Comparison of ENCODE assay signal across 23 cellular contexts in the genomic region with DNA sequence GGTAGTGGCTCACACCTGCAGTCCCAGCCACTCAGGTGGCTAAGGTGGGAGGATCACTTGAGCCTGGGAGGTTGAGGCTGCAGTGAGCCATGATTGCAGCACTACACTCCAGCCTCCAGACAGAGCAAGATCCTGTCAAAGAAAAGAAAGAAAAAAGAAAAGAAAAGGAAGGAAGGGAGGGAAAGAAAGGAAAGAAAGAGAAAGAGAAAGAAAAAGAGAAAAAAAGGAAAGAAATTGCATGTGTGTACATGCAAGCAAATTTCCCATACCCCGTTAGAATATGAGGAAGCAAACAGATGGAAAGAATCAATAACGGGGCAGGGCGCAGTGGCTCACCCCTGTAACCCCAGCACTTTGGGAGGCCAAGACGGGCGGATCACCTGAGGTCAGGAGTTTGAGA. TPM values are rescaled to one million over a fixed set of nuclear protein-coding genes. Genes with fewer than 3 reads are reported as not detected.
DNase-seq lines count a peak whose midpoint lies in the region; ATAC-seq and TF ChIP-seq lines count a peak whose summit lies in the region.
"Had no signal": no experiment of that assay in that cellular context is flagged by ENCODE, and none has a peak within 500 bp of the region (broad histone marks: within the 10 kb centered on the region; RNA-seq: fewer than 3 reads in every experiment).

No MANE protein-coding gene starts in this region.

- TF ChIP-seq CTCF in activated CD8-positive, alpha-beta T cell treated with anti-CD3 and anti-CD28 coated beads for 36 hours (IDR thresholded peaks at IDR 0.05): no peak
- TF ChIP-seq CTCF in neutrophil (IDR thresholded peaks at IDR 0.05): no peak

- ATAC-seq in activated CD8-positive, alpha-beta T cell treated with anti-CD3 and anti-CD28 coated beads, Interleukin-2, amount 10 ng/mL, durations not matched to agents 7 days and 5 days: no peak
- ATAC-seq in activated CD8-positive, alpha-beta T cell treated with anti-CD3 and anti-CD28 coated beads for 36 hours: no peak
- ATAC-seq in activated naive CD8-positive, alpha-beta T cell treated with anti-CD3 and anti-CD28 coated beads, Interleukin-2, amount 10 ng/mL, durations not matched to agents 7 days and 5 days (ENCODE audit: low read depth): no peak
- ATAC-seq: GM23338, mucosa of descending colon, Right ventricle myocardium inferior had no signal

- in situ Hi-C loops in HAP-1 (cut with MboI; ENCODE audit: low sequenced_read_pairs): no loop called here

- CTCF ChIA-PET in activated CD8-positive, alpha-beta T cell treated with anti-CD3 and anti-CD28 coated beads, Interleukin-2, amount 10 ng/mL, durations not matched to agents 7 days and 5 days (lab: Charles Lee): interaction anchor here (2.1 kb wide), 1 partner anchor 19 kb away, joined by 5 read pairs; the partner anchor contains the start of gene CIAO1
- CTCF ChIA-PET in activated CD8-positive, alpha-beta T cell treated with anti-CD3 and anti-CD28 coated beads for 36 hours (lab: Charles Lee): no interaction called here
- CTCF ChIA-PET in CD4-positive, alpha-beta memory T cell (lab: Charles Lee; ENCODE audit: partially characterized antibody): no interaction called here
- CTCF ChIA-PET in HEK293T (lab: Yijun Ruan, JAX): no interaction called here

- no peaks in the 10 kb centered on the region for H3K27me3 ChIP-seq in CD4-positive, alpha-beta memory T cell (ENCODE audit: insufficient read depth, low read length)
- H3K27me3 ChIP-seq in neutrophil: no peaks in the 10 kb centered on the region
- no peaks in the 10 kb centered on the region for H3K27me3 ChIP-seq in HAP-1 (ENCODE audit: low read depth)
- H3K27me3 ChIP-seq: transverse colon had no signal

- H3K4me3 Mint-ChIP-seq in activated CD8-positive, alpha-beta T cell treated with anti-CD3 and anti-CD28 coated beads, Interleukin-2, amount 10 ng/mL, durations not matched to agents 7 days and 5 days: no peak overlapping the region
- H3K4me3 Mint-ChIP-seq in activated CD8-positive, alpha-beta T cell treated with anti-CD3 and anti-CD28 coated beads for 36 hours: no peak overlapping the region
- no peak overlapping the region for H3K4me3 Mint-ChIP-seq in CD4-positive, alpha-beta memory T cell
- no peak overlapping the region for H3K4me3 Mint-ChIP-seq in activated naive CD8-positive, alpha-beta T cell treated with anti-CD3 and anti-CD28 coated beads, Interleukin-2, amount 10 ng/mL, durations not matched to agents 7 days and 5 days
- H3K4me3 Mint-ChIP-seq: GM23338 had no signal

- no peaks in the 10 kb centered on the region for H3K9me3 ChIP-seq in CD4-positive, alpha-beta memory T cell (ENCODE audit: control insufficient read depth in 1 of 2, low read length in 2 of 2)
- no peaks in the 10 kb centered on the region for H3K9me3 ChIP-seq in neutrophil
- H3K9me3 ChIP-seq in HAP-1: no peaks in the 10 kb centered on the region
- H3K9me3 ChIP-seq: mucosa of descending colon, transverse colon had no signal

- intact Hi-C loops in activated CD8-positive, alpha-beta T cell treated with anti-CD3 and anti-CD28 coated beads for 36 hours (cut with micrococcal nuclease): no loop called here
- intact Hi-C loops in CD4-positive, alpha-beta memory T cell (cut with micrococcal nuclease): no loop called here

- H3K27me3 Mint-ChIP-seq in activated CD8-positive, alpha-beta T cell treated with anti-CD3 and anti-CD28 coated beads, Interleukin-2, amount 10 ng/mL, durations not matched to agents 7 days and 5 days (ENCODE audit: low read depth): no peaks in the 10 kb centered on the region
- H3K27me3 Mint-ChIP-seq in activated CD8-positive, alpha-beta T cell treated with anti-CD3 and anti-CD28 coated beads for 36 hours: no peaks in the 10 kb centered on the region
- no peaks in the 10 kb centered on the region for H3K27me3 Mint-ChIP-seq in CD4-positive, alpha-beta memory T cell
- no peaks in the 10 kb centered on the region for H3K27me3 Mint-ChIP-seq in activated naive CD8-positive, alpha-beta T cell treated with anti-CD3 and anti-CD28 coated beads, Interleukin-2, amount 10 ng/mL, durations not matched to agents 7 days and 5 days

- no peak overlapping the region for H3K4me3 ChIP-seq in CD4-positive, alpha-beta memory T cell (ENCODE audit: low read length in 2 of 2)
- H3K4me3 ChIP-seq in neutrophil (ENCODE audit: low read depth in 1 of 2, low read length in 1 of 2) (no peak overlapping the region), HAP-1 (no peak overlapping the region)
- H3K4me3 ChIP-seq: GM23338, mucosa of descending colon, transverse colon had no signal

- no peaks in the 10 kb centered on the region for H3K9me3 Mint-ChIP-seq in activated CD8-positive, alpha-beta T cell treated with anti-CD3 and anti-CD28 coated beads, Interleukin-2, amount 10 ng/mL, durations not matched to agents 7 days and 5 days (ENCODE audit: insufficient read depth)
- H3K9me3 Mint-ChIP-seq in activated CD8-positive, alpha-beta T cell treated with anti-CD3 and anti-CD28 coated beads for 36 hours: no peaks in the 10 kb centered on the region
- H3K9me3 Mint-ChIP-seq in CD4-positive, alpha-beta memory T cell: no peaks in the 10 kb centered on the region
- H3K9me3 Mint-ChIP-seq in activated naive CD8-positive, alpha-beta T cell treated with anti-CD3 and anti-CD28 coated beads, Interleukin-2, amount 10 ng/mL, durations not matched to agents 7 days and 5 days: no peaks in the 10 kb centered on the region
- H3K9me3 Mint-ChIP-seq: GM23338 had no signal

- peaks cover 22% of the 10 kb centered on the region for H3K4me1 ChIP-seq in CD4-positive, alpha-beta memory T cell (ENCODE audit: insufficient read depth, low read length)
- H3K4me1 ChIP-seq in neutrophil (ENCODE audit: control insufficient read depth in 1 of 2, insufficient read depth in 1 of 2, low read depth in 1 of 2, low read length in 1 of 2): peaks cover 43 to 52% of the 10 kb centered on the region in 2 experiments
- H3K4me1 ChIP-seq in HAP-1: no peaks in the 10 kb centered on the region

- H3K36me3 Mint-ChIP-seq in activated CD8-positive, alpha-beta T cell treated with anti-CD3 and anti-CD28 coated beads, Interleukin-2, amount 10 ng/mL, durations not matched to agents 7 days and 5 days (ENCODE audit: low read depth): peaks cover 46% of the 10 kb centered on the region
- H3K36me3 Mint-ChIP-seq in activated CD8-positive, alpha-beta T cell treated with anti-CD3 and anti-CD28 coated beads for 36 hours (ENCODE audit: low read depth): peaks cover 2% of the 10 kb centered on the region
- peaks cover 9 to 23% of the 10 kb centered on the region in 2 donors for H3K36me3 Mint-ChIP-seq in CD4-positive, alpha-beta memory T cell
- H3K36me3 Mint-ChIP-seq in activated naive CD8-positive, alpha-beta T cell treated with anti-CD3 and anti-CD28 coated beads, Interleukin-2, amount 10 ng/mL, durations not matched to agents 7 days and 5 days: peaks cover 17% of the 10 kb centered on the region

- no peak for DNase-seq in activated CD8-positive, alpha-beta T cell treated with anti-CD3 and anti-CD28 coated beads, Interleukin-2, amount 10 ng/mL, durations not matched to agents 7 days and 5 days
- no peak for DNase-seq in activated CD8-positive, alpha-beta T cell treated with anti-CD3 and anti-CD28 coated beads for 36 hours
- no peak for DNase-seq in CD4-positive, alpha-beta memory T cell
- DNase-seq in activated naive CD8-positive, alpha-beta T cell treated with anti-CD3 and anti-CD28 coated beads, Interleukin-2, amount 10 ng/mL, durations not matched to agents 7 days and 5 days: no peak
- no peak for DNase-seq in activated T-cell treated with anti-CD3 and anti-CD28 coated beads, Interleukin-2, amount 50 U/mL, for 48 hours
- DNase-seq in HAP-1 (ENCODE audit: low spot score in 2 of 2): no peak
- no peak for DNase-seq in HEK293T (ENCODE audit: extremely low spot score)
- DNase-seq: activated CD4-positive, CD25-positive, alpha-beta regulatory T cell treated with anti-CD3 and anti-CD28 coated beads, Interleukin-2, amount 50 U/mL, for 72 hours; activated CD8-positive, alpha-beta memory T cell treated with anti-CD3 and anti-CD28 coated beads, Interleukin-2, amount 50 U/mL, for 4 hours; C1 segment of cervical spinal cord; foreskin fibroblast; hippocampal formation; IMR-90; mucosa of descending colon; NCI-H1417; NCI-H2081 treated with DMSO at 0.1 percent for 48 hours; NCI-H446 treated with DMSO at 0.1 percent for 48 hours; OCI-M1; stimulated activated CD4-positive, alpha-beta T cell treated with anti-CD3 and anti-CD28 coated beads, Interleukin-4, amount 100 ng/mL, for 24 hours; transverse colon had no signal

- no peak overlapping the region for H3K27ac ChIP-seq in CD4-positive, alpha-beta memory T cell (ENCODE audit: low read depth, low read length)
- H3K27ac ChIP-seq in neutrophil: peak overlapping the region; percentile 99
- H3K27ac ChIP-seq: transverse colon had no signal

- H3K36me3 ChIP-seq in CD4-positive, alpha-beta memory T cell (ENCODE audit: insufficient read depth, low read length): peaks cover 12% of the 10 kb centered on the region
- peaks cover 48% of the 10 kb centered on the region for H3K36me3 ChIP-seq in neutrophil
- H3K36me3 ChIP-seq in HAP-1 (replicated peaks): peaks cover 13% of the 10 kb centered on the region

- peak overlapping the region; percentile 35 for H3K27ac Mint-ChIP-seq in activated CD8-positive, alpha-beta T cell treated with anti-CD3 and anti-CD28 coated beads, Interleukin-2, amount 10 ng/mL, durations not matched to agents 7 days and 5 days
- H3K27ac Mint-ChIP-seq in activated CD8-positive, alpha-beta T cell treated with anti-CD3 and anti-CD28 coated beads for 36 hours: no peak overlapping the region
- peak overlapping the region in 5 of 7 donors; percentile 12 to 72 (median 64) for H3K27ac Mint-ChIP-seq in CD4-positive, alpha-beta memory T cell
- H3K27ac Mint-ChIP-seq in activated naive CD8-positive, alpha-beta T cell treated with anti-CD3 and anti-CD28 coated beads, Interleukin-2, amount 10 ng/mL, durations not matched to agents 7 days and 5 days: peak overlapping the region; percentile 30
- H3K27ac Mint-ChIP-seq: GM23338 had no signal

- POLR2A ChIA-PET in activated CD8-positive, alpha-beta T cell treated with anti-CD3 and anti-CD28 coated beads, Interleukin-2, amount 10 ng/mL, durations not matched to agents 7 days and 5 days (lab: Charles Lee): no interaction called here
- POLR2A ChIA-PET in activated CD8-positive, alpha-beta T cell treated with anti-CD3 and anti-CD28 coated beads for 36 hours (lab: Charles Lee): interaction anchor here (1.0 kb wide), 1 partner anchor 9 kb away, joined by 3 read pairs; no protein-coding TSS in a partner anchor
- POLR2A ChIA-PET in CD4-positive, alpha-beta memory T cell (lab: Charles Lee; ENCODE audit: partially characterized antibody): interaction anchor here (1.3 kb wide), 1 partner anchor 28 kb away, joined by 3 read pairs; no protein-coding TSS in a partner anchor
- POLR2A ChIA-PET in activated naive CD8-positive, alpha-beta T cell treated with anti-CD3 and anti-CD28 coated beads, Interleukin-2, amount 10 ng/mL, durations not matched to agents 7 days and 5 days (lab: Charles Lee): no interaction called here
- POLR2A ChIA-PET in HEK293T (lab: Yijun Ruan, JAX): interaction anchor here (0.9 kb wide), 1 partner anchor 11 kb away, joined by 3 read pairs; no protein-coding TSS in a partner anchor

- H3K4me1 Mint-ChIP-seq in activated CD8-positive, alpha-beta T cell treated with anti-CD3 and anti-CD28 coated beads, Interleukin-2, amount 10 ng/mL, durations not matched to agents 7 days and 5 days (ENCODE audit: low read depth): peaks cover 58% of the 10 kb centered on the region
- H3K4me1 Mint-ChIP-seq in activated CD8-positive, alpha-beta T cell treated with anti-CD3 and anti-CD28 coated beads for 36 hours (ENCODE audit: low read depth): peaks cover 23% of the 10 kb centered on the region
- H3K4me1 Mint-ChIP-seq in CD4-positive, alpha-beta memory T cell: peaks cover 22 to 33% (median 27%) of the 10 kb centered on the region in 4 donors
- H3K4me1 Mint-ChIP-seq in activated naive CD8-positive, alpha-beta T cell treated with anti-CD3 and anti-CD28 coated beads, Interleukin-2, amount 10 ng/mL, durations not matched to agents 7 days and 5 days: peaks cover 40% of the 10 kb centered on the region

RNA-seq across cellular contexts. Expression of gene TMEM127, which starts 17.9 kb away (rescaled TPM):
- 10 to 100 TPM; 31.8 to 34.2 TPM for total RNA-seq in activated CD8-positive, alpha-beta T cell treated with anti-CD3 and anti-CD28 coated beads, Interleukin-2, amount 10 ng/mL, durations not matched to agents 7 days and 5 days
- total RNA-seq in activated CD8-positive, alpha-beta T cell treated with anti-CD3 and anti-CD28 coated beads for 36 hours: 10 to 100 TPM; 13.1 to 15.0 TPM
- total RNA-seq in CD4-positive, alpha-beta memory T cell: 10 to 100 TPM; 45.1 to 45.6 TPM
- 10 to 100 TPM; 27.3 to 46.0 TPM for polyA plus RNA-seq in CD4-positive, alpha-beta memory T cell
- 10 to 100 TPM; 33.4 to 39.1 TPM for total RNA-seq in activated naive CD8-positive, alpha-beta T cell treated with anti-CD3 and anti-CD28 coated beads, Interleukin-2, amount 10 ng/mL, durations not matched to agents 7 days and 5 days

RNA-seq across cellular contexts. Expression of gene CIAO1, which starts 18.1 kb away (rescaled TPM):
- 10 to 100 TPM; 64.9 to 65.9 TPM for total RNA-seq in activated CD8-positive, alpha-beta T cell treated with anti-CD3 and anti-CD28 coated beads, Interleukin-2, amount 10 ng/mL, durations not matched to agents 7 days and 5 days
- total RNA-seq in activated CD8-positive, alpha-beta T cell treated with anti-CD3 and anti-CD28 coated beads for 36 hours: 10 to 100 TPM; 72.1 to 72.3 TPM
- 10 to 100 TPM; 78.3 to 87.3 TPM for total RNA-seq in CD4-positive, alpha-beta memory T cell
- 100 to 1,000 TPM in 1 of 2 donors, 10 to 100 TPM in 1; 94.3 to 111 TPM for polyA plus RNA-seq in CD4-positive, alpha-beta memory T cell
- total RNA-seq in activated naive CD8-positive, alpha-beta T cell treated with anti-CD3 and anti-CD28 coated beads, Interleukin-2, amount 10 ng/mL, durations not matched to agents 7 days and 5 days: 10 to 100 TPM; 66.2 to 68.2 TPM

RNA-seq across cellular contexts. Expression of gene STARD7, which starts 39.3 kb away (rescaled TPM):
- 100 to 1,000 TPM; 139 to 143 TPM for total RNA-seq in activated CD8-positive, alpha-beta T cell treated with anti-CD3 and anti-CD28 coated beads, Interleukin-2, amount 10 ng/mL, durations not matched to agents 7 days and 5 days
- total RNA-seq in activated CD8-positive, alpha-beta T cell treated with anti-CD3 and anti-CD28 coated beads for 36 hours: 100 to 1,000 TPM; 145 to 149 TPM
- 10 to 100 TPM; 84.9 to 92.9 TPM for total RNA-seq in CD4-positive, alpha-beta memory T cell
- polyA plus RNA-seq in CD4-positive, alpha-beta memory T cell: 100 to 1,000 TPM; 109 to 196 TPM
- total RNA-seq in activated naive CD8-positive, alpha-beta T cell treated with anti-CD3 and anti-CD28 coated beads, Interleukin-2, amount 10 ng/mL, durations not matched to agents 7 days and 5 days: 100 to 1,000 TPM; 105 to 114 TPM

RNA-seq across cellular contexts. Expression of gene SNRNP200, which starts 57.5 kb away (rescaled TPM):
- 100 to 1,000 TPM; 177 to 181 TPM for total RNA-seq in activated CD8-positive, alpha-beta T cell treated with anti-CD3 and anti-CD28 coated beads, Interleukin-2, amount 10 ng/mL, durations not matched to agents 7 days and 5 days
- total RNA-seq in activated CD8-positive, alpha-beta T cell treated with anti-CD3 and anti-CD28 coated beads for 36 hours: 100 to 1,000 TPM; 175 to 178 TPM
- total RNA-seq in CD4-positive, alpha-beta memory T cell: 100 to 1,000 TPM; 225 to 227 TPM
- 10 to 100 TPM; 53.6 to 84.8 TPM for polyA plus RNA-seq in CD4-positive, alpha-beta memory T cell
- 100 to 1,000 TPM; 194 to 201 TPM for total RNA-seq in activated naive CD8-positive, alpha-beta T cell treated with anti-CD3 and anti-CD28 coated beads, Interleukin-2, amount 10 ng/mL, durations not matched to agents 7 days and 5 days

Comparison
In these comparisons a context has a peak if more than half of its experiments do, and no peak if none do; other contexts are left out.
1. POLR2A ChIA-PET loops: an anchor here in activated CD8-positive, alpha-beta T cell treated with anti-CD3 and anti-CD28 coated beads for 36 hours (1.0 kb wide), CD4-positive, alpha-beta memory T cell (1.3 kb wide) and HEK293T (0.9 kb wide); none called in activated CD8-positive, alpha-beta T cell treated with anti-CD3 and anti-CD28 coated beads, Interleukin-2, amount 10 ng/mL, durations not matched to agents 7 days and 5 days and activated naive CD8-positive, alpha-beta T cell treated with anti-CD3 and anti-CD28 coated beads, Interleukin-2, amount 10 ng/mL, durations not matched to agents 7 days and 5 days.